In the genomic region with DNA sequence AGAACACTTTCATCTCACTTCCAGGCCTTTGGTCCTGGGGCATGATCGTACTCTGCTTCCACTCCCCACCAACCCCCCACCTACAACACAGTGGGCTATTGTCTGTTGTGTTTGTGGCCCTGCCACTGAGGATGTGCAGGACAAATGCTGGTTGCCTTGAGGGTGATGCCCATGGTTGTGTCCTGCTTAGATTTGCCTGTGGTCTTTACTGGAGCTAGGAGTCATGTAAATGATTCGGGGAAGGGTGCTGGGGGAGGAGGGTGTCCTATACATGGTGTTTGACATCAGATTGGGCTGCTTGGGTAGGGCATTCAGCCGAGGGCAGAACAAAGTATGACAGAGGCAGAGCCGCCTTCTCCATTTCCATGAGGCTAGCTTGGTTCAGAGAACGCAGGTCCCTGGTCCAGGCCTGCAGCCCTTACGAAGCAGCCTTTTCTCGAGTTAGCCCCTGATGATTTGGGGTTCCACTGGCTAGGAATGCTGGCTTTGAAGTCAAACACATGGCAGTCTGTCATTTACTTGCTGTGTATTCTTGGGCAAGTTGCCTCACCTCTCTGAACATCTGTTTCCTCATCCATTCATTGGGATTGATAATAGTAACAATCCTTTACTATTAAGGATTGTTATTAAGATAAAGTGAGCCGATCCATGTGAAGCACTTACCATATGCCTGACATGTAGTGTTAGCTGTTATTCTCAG, we compare ENCODE assay signal across 12 cellular contexts. TPM values are rescaled to one million over a fixed set of nuclear protein-coding genes. Genes with fewer than 3 reads are reported as not detected.
A peak's percentile ranks its signal among the peaks of the same experiment; 100 is the strongest.
DNase-seq lines count a peak whose midpoint lies in the region; ATAC-seq and TF ChIP-seq lines count a peak whose summit lies in the region.
"Had no signal": no experiment of that assay in that cellular context is flagged by ENCODE, and none has a peak within 500 bp of the region (broad histone marks: within the 10 kb centered on the region; RNA-seq: fewer than 3 reads in every experiment).

No MANE protein-coding gene starts in this region.

- H3K27ac Mint-ChIP-seq in osteocyte (ENCODE audit: unreplicated experiment), result no peak overlapping the region

- ATAC-seq in upper lobe of left lung (ENCODE audit: low FRiP score in 2 of 2), result no peak

- H3K4me3 Mint-ChIP-seq in osteocyte (ENCODE audit: unreplicated experiment), result no peak overlapping the region
- H3K4me3 Mint-ChIP-seq: CD14-positive monocyte, neural progenitor cell had no signal

- 83 to 89% methylated on average over 7 to 8 of the region's 8 CpGs for WGBS in upper lobe of left lung, 2 donors
- 87 to 89% methylated on average over 8 of the region's 8 CpGs for WGBS in lower leg skin, 2 donors

- CTCF ChIA-PET in HEK293 (lab: Yijun Ruan, JAX), result interaction anchor here (1.8 kb wide), 1 partner anchor 31 kb away, joined by 4 read pairs; no protein-coding TSS in a partner anchor

- H3K36me3 ChIP-seq in HEK293 (ENCODE audit: control insufficient read depth in 2 of 2, insufficient read depth in 1 of 2, low read length in 2 of 2) (no peaks in the 10 kb centered on the region), adipocyte (ENCODE audit: control insufficient read depth, insufficient read depth, low read length, severe bottlenecking) (no peaks in the 10 kb centered on the region), skeletal muscle tissue (ENCODE audit: control insufficient read depth in 3 of 3, insufficient read depth in 3 of 3, low read length in 3 of 3) (no peaks in the 10 kb centered on the region), upper lobe of left lung (no peaks in the 10 kb centered on the region)
- H3K36me3 ChIP-seq: neural progenitor cell had no signal

- no peak for TF ChIP-seq EP300 in upper lobe of left lung (IDR thresholded peaks at IDR 0.05)

- DNase-seq in adipocyte (ENCODE audit: low read depth) (no peak), head of caudate nucleus (peak in 22 of 42 donors; percentile 45 to 84 (median 70)), upper lobe of left lung (no peak), osteocyte (ENCODE audit: extremely low spot score, unreplicated experiment) (no peak), lower leg skin (ENCODE audit: low spot score in 2 of 2) (no peak)
- DNase-seq: activated naive CD4-positive, alpha-beta T cell; GOT3; small intestine had no signal

- TF ChIP-seq CTCF in HEK293 (tag by site-specific recombination; IDR thresholded peaks at IDR 0.05) (no peak), upper lobe of left lung (IDR thresholded peaks at IDR 0.05) (no peak), osteocyte (IDR thresholded peaks at IDR 0.05) (no peak), lower leg skin (IDR thresholded peaks at IDR 0.05) (no peak)

- no peaks in the 10 kb centered on the region for H3K27me3 Mint-ChIP-seq in osteocyte (ENCODE audit: unreplicated experiment)

- H3K9ac ChIP-seq in adipocyte (ENCODE audit: low read length) (peak overlapping the region; percentile 6), skeletal muscle tissue (ENCODE audit: low read depth in 1 of 3, low read length in 3 of 3) (no peak overlapping the region)
- H3K9ac ChIP-seq: neural progenitor cell had no signal

- intact Hi-C loops in head of caudate nucleus (cut with DNase I), result no loop called here
- intact Hi-C loops in lower leg skin (cut with DNase I; ENCODE audit: low total_unique reads), result no loop called here

- H3K9me3 Mint-ChIP-seq in osteocyte (ENCODE audit: unreplicated experiment), result no peaks in the 10 kb centered on the region
- H3K9me3 Mint-ChIP-seq: CD14-positive monocyte, neural progenitor cell had no signal

- TF ChIP-seq POLR2A in upper lobe of left lung (IDR thresholded peaks at IDR 0.05) (no peak), lower leg skin (IDR thresholded peaks at IDR 0.05) (no peak)

- peaks cover 13% of the 10 kb centered on the region for H3K4me1 Mint-ChIP-seq in osteocyte (ENCODE audit: unreplicated experiment)

- no peaks in the 10 kb centered on the region for H3K36me3 Mint-ChIP-seq in osteocyte (ENCODE audit: unreplicated experiment)
- H3K36me3 Mint-ChIP-seq: CD14-positive monocyte, neural progenitor cell had no signal

- no peak overlapping the region for H3K4me3 ChIP-seq in HEK293 (ENCODE audit: low read depth, low read length)
- no peak overlapping the region for H3K4me3 ChIP-seq in adipocyte (ENCODE audit: low read length)
- H3K4me3 ChIP-seq in skeletal muscle tissue (ENCODE audit: low read length in 3 of 3), result no peak overlapping the region
- no peak overlapping the region for H3K4me3 ChIP-seq in upper lobe of left lung
- no peak overlapping the region for H3K4me3 ChIP-seq in lower leg skin (ENCODE audit: low read depth, poor library complexity, severe bottlenecking)
- H3K4me3 ChIP-seq: neural progenitor cell had no signal

- POLR2A ChIA-PET in HEK293 (lab: Yijun Ruan, JAX), result no interaction called here

- H3K9me3 ChIP-seq in HEK293 (ENCODE audit: control insufficient read depth, insufficient read depth, low read depth, low read length), result no peaks in the 10 kb centered on the region
- no peaks in the 10 kb centered on the region for H3K9me3 ChIP-seq in adipocyte (ENCODE audit: control insufficient read depth, low read length)
- H3K9me3 ChIP-seq in skeletal muscle tissue (ENCODE audit: control insufficient read depth in 3 of 3, low read length in 3 of 3), result no peaks in the 10 kb centered on the region
- no peaks in the 10 kb centered on the region for H3K9me3 ChIP-seq in upper lobe of left lung

- H3K4me1 ChIP-seq in HEK293 (ENCODE audit: control insufficient read depth, insufficient read depth, low read length) (no peaks in the 10 kb centered on the region; the same call in 1 of the 2 replicates), adipocyte (ENCODE audit: control insufficient read depth, insufficient read depth, low read length) (peaks cover 63% of the 10 kb centered on the region), skeletal muscle tissue (ENCODE audit: control insufficient read depth in 3 of 3, insufficient read depth in 3 of 3, low read length in 3 of 3) (peaks cover 2 to 23% (median 11%) of the 10 kb centered on the region in 3 donors), upper lobe of left lung (peaks cover 0 to 19% (median 10%) of the 10 kb centered on the region in 4 donors)

- H3K27me3 ChIP-seq in adipocyte (replicated peaks; ENCODE audit: control insufficient read depth, insufficient read depth, low read length), result no peaks in the 10 kb centered on the region
- peaks cover 0 to 4% (median 0%) of the 10 kb centered on the region in 3 donors for H3K27me3 ChIP-seq in skeletal muscle tissue (ENCODE audit: control insufficient read depth in 3 of 3, insufficient read depth in 3 of 3, low read length in 3 of 3)
- H3K27me3 ChIP-seq in upper lobe of left lung, result no peaks in the 10 kb centered on the region
- H3K27me3 ChIP-seq: neural progenitor cell had no signal

- no peak overlapping the region for H3K27ac ChIP-seq in HEK293 (ENCODE audit: extremely low read depth, low read depth, low read length)
- H3K27ac ChIP-seq in skeletal muscle tissue (ENCODE audit: low read depth, low read length), result peak overlapping the region; percentile 4
- peak overlapping the region in 1 of 4 donors; percentile 53 for H3K27ac ChIP-seq in upper lobe of left lung
- H3K27ac ChIP-seq: neural progenitor cell had no signal

TF ChIP-seq in HEK293, 187 proteins besides CTCF, POLR2A, EP300 and RAD21:
- no peak for TF ChIP-seq ZSCAN30 (tag by site-specific recombination; IDR thresholded peaks at IDR 0.05)
- TF ChIP-seq, protein P1, sequence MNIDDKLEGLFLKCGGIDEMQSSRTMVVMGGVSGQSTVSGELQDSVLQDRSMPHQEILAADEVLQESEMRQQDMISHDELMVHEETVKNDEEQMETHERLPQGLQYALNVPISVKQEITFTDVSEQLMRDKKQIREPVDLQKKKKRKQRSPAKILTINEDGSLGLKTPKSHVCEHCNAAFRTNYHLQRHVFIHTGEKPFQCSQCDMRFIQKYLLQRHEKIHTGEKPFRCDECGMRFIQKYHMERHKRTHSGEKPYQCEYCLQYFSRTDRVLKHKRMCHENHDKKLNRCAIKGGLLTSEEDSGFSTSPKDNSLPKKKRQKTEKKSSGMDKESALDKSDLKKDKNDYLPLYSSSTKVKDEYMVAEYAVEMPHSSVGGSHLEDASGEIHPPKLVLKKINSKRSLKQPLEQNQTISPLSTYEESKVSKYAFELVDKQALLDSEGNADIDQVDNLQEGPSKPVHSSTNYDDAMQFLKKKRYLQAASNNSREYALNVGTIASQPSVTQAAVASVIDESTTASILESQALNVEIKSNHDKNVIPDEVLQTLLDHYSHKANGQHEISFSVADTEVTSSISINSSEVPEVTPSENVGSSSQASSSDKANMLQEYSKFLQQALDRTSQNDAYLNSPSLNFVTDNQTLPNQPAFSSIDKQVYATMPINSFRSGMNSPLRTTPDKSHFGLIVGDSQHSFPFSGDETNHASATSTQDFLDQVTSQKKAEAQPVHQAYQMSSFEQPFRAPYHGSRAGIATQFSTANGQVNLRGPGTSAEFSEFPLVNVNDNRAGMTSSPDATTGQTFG (tag by site-specific recombination; IDR thresholded peaks at IDR 0.05; ENCODE audit: borderline replicate concordance), result no peak
- peak; percentile 82; the same call in 1 of the 2 replicates for TF ChIP-seq ZNF768 (tag by site-specific recombination; IDR thresholded peaks at IDR 0.05)
- TF ChIP-seq ZNF366 (tag by site-specific recombination; conservative IDR thresholded peaks at IDR 0.05), result no peak
- TF ChIP-seq, protein P2, sequence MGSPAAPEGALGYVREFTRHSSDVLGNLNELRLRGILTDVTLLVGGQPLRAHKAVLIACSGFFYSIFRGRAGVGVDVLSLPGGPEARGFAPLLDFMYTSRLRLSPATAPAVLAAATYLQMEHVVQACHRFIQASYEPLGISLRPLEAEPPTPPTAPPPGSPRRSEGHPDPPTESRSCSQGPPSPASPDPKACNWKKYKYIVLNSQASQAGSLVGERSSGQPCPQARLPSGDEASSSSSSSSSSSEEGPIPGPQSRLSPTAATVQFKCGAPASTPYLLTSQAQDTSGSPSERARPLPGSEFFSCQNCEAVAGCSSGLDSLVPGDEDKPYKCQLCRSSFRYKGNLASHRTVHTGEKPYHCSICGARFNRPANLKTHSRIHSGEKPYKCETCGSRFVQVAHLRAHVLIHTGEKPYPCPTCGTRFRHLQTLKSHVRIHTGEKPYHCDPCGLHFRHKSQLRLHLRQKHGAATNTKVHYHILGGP (tag by site-specific recombination; IDR thresholded peaks at IDR 0.05), result no peak
TF ChIP-seq in HEK293: peak in this region for 1.

RNA-seq across cellular contexts. Expression of a gene that starts 6.9 kb away (rescaled TPM):
- total RNA-seq in skeletal muscle tissue (1.0 TPM), upper lobe of left lung (1 to 10 TPM in 5 of 6 donors, under 1 TPM in 1; 0.79 to 9.0 (median 2.0) TPM), osteocyte (21.8 and 22.6 TPM in 2 replicates), lower leg skin (1 to 10 TPM in 3 of 4 donors, under 1 TPM in 1; 0.80 to 4.5 (median 2.3) TPM)

Comparison
In these comparisons a context has a peak if more than half of its experiments do, and no peak if none do; other contexts are left out.
1. DNase-seq: peak in head of caudate nucleus (22 of 42); none in adipocyte (single experiment), upper lobe of left lung (0 of 2), osteocyte (single experiment) and lower leg skin (0 of 2).